15 cellular contexts compared by ENCODE assay signal in genomic region chr1:38680801-38681510, GRCh38.
DNase-seq lines count a peak whose midpoint lies in the region; ATAC-seq, FAIRE-seq and TF ChIP-seq lines count a peak whose summit lies in the region.
"Had no signal": no experiment of that assay in that cellular context is flagged by ENCODE, and none has a peak within 500 bp of the region (broad histone marks: within the 10 kb centered on the region; RNA-seq: fewer than 3 reads in every experiment).

No MANE protein-coding gene starts in this region.

- H3K4me1 Mint-ChIP-seq in activated naive CD4-positive, alpha-beta T cell treated with anti-CD3 and anti-CD28 coated beads, Interleukin-2, amount 10 ng/mL, durations not matched to agents 7 days and 5 days = no peaks in the 10 kb centered on the region
- H3K4me1 Mint-ChIP-seq: activated CD8-positive, alpha-beta memory T cell treated with anti-CD3 and anti-CD28 coated beads, Interleukin-2, amount 10 ng/mL, durations not matched to agents 7 days and 5 days had no signal

- no peak for FAIRE-seq in bronchial epithelial cell (lab: Jason Lieb, UNC)
- FAIRE-seq: D721Med, pancreas had no signal

- H3K9me3 ChIP-seq in A673 (ENCODE audit: low read depth, low read length, poor library complexity, severe bottlenecking) (no peaks in the 10 kb centered on the region), lower lobe of right lung (no peaks in the 10 kb centered on the region)
- H3K9me3 ChIP-seq: pancreas had no signal

- H3K9me3 Mint-ChIP-seq in activated naive CD4-positive, alpha-beta T cell treated with anti-CD3 and anti-CD28 coated beads, Interleukin-2, amount 10 ng/mL, durations not matched to agents 7 days and 5 days = no peaks in the 10 kb centered on the region

- H3K36me3 ChIP-seq in A673 (ENCODE audit: insufficient read depth, low read length, poor library complexity, severe bottlenecking) (no peaks in the 10 kb centered on the region), bronchial epithelial cell (ENCODE audit: control insufficient read depth, insufficient read depth, low read length) (no peaks in the 10 kb centered on the region), lower lobe of right lung (no peaks in the 10 kb centered on the region)
- H3K36me3 ChIP-seq: pancreas had no signal

- CTCF ChIA-PET in A673 (lab: Charles Lee) = no interaction called here
- CTCF ChIA-PET in activated naive CD4-positive, alpha-beta T cell treated with anti-CD3 and anti-CD28 coated beads, Interleukin-2, amount 10 ng/mL, durations not matched to agents 7 days and 5 days (lab: Charles Lee) = no interaction called here

- DNase-seq in A673 (ENCODE audit: low spot score) (peak; percentile 80), bronchial epithelial cell (ENCODE audit: low read depth) (peak; percentile 39), islet precursor cell (peak; percentile 60), lower lobe of right lung (no peak), COR-L47 (lab: John Stamatoyannopoulos, UW) (no peak), DMS53 treated with DMSO at 0.1 percent for 48 hours (lab: John Stamatoyannopoulos, UW; ENCODE audit: unreplicated experiment) (no peak)
- DNase-seq in Jurkat, Clone E6-1 (ENCODE audit: low read depth, low spot score) = peak; percentile 5
- DNase-seq in activated naive CD4-positive, alpha-beta T cell treated with anti-CD3 and anti-CD28 coated beads, Interleukin-2, amount 10 ng/mL, durations not matched to agents 7 days and 5 days = no peak
- DNase-seq: activated CD8-positive, alpha-beta memory T cell treated with anti-CD3 and anti-CD28 coated beads, Interleukin-2, amount 10 ng/mL, durations not matched to agents 7 days and 5 days; activated naive CD4-positive, alpha-beta T cell; central memory CD4-positive, alpha-beta T cell; erythroblast; NCI-H1048; pancreas had no signal

- H3K27ac ChIP-seq in A673 (ENCODE audit: low read depth, low read length, poor library complexity, severe bottlenecking) = no peak overlapping the region
- no peak overlapping the region for H3K27ac ChIP-seq in lower lobe of right lung
- H3K27ac ChIP-seq: pancreas had no signal

- no peaks in the 10 kb centered on the region for H3K27me3 ChIP-seq in A673 (replicated peaks; ENCODE audit: insufficient read depth, low read depth, low read length, poor library complexity)
- H3K27me3 ChIP-seq in bronchial epithelial cell (ENCODE audit: control insufficient read depth, insufficient read depth, low read length) = no peaks in the 10 kb centered on the region
- H3K27me3 ChIP-seq in lower lobe of right lung (ENCODE audit: low read depth) = peaks cover 6% of the 10 kb centered on the region

- no peak overlapping the region for H3K4me3 Mint-ChIP-seq in activated naive CD4-positive, alpha-beta T cell treated with anti-CD3 and anti-CD28 coated beads, Interleukin-2, amount 10 ng/mL, durations not matched to agents 7 days and 5 days
- H3K4me3 Mint-ChIP-seq: activated CD8-positive, alpha-beta memory T cell treated with anti-CD3 and anti-CD28 coated beads, Interleukin-2, amount 10 ng/mL, durations not matched to agents 7 days and 5 days had no signal

- no peaks in the 10 kb centered on the region for H3K4me1 ChIP-seq in A673 (ENCODE audit: insufficient read depth, low read length, poor library complexity, severe bottlenecking)
- H3K4me1 ChIP-seq in lower lobe of right lung = no peaks in the 10 kb centered on the region
- H3K4me1 ChIP-seq: pancreas had no signal

- intact Hi-C loops in A673 (cut with micrococcal nuclease; ENCODE audit: unreplicated experiment) = no loop called here
- intact Hi-C loops in lower lobe of right lung (cut with DNase I) = no loop called here

- POLR2A ChIA-PET in A673 (lab: Charles Lee; ENCODE audit: low non-redundant PET) = no interaction called here

- no peak for TF ChIP-seq CTCF in A673 (conservative IDR thresholded peaks at IDR 0.05; ENCODE audit: low read depth, low read length)
- TF ChIP-seq CTCF in bronchial epithelial cell (IDR thresholded peaks at IDR 0.05; ENCODE audit: insufficient read depth, low read length, severe bottlenecking) = no peak
- TF ChIP-seq CTCF in lower lobe of right lung (IDR thresholded peaks at IDR 0.05) = no peak

- ATAC-seq in lower lobe of right lung = no peak
- ATAC-seq: activated CD8-positive, alpha-beta memory T cell treated with anti-CD3 and anti-CD28 coated beads, Interleukin-2, amount 10 ng/mL, durations not matched to agents 7 days and 5 days; pancreas had no signal

- BruUV-seq in A673 (replicated peaks; lab: Mats Ljungman, UMichigan) = no TSS peak

- H3K4me3 ChIP-seq in A673 (ENCODE audit: low read depth, low read length, poor library complexity, severe bottlenecking) (no peak overlapping the region), bronchial epithelial cell (ENCODE audit: low read depth, low read length) (no peak overlapping the region), lower lobe of right lung (no peak overlapping the region)
- H3K4me3 ChIP-seq in Jurkat, Clone E6-1 (ENCODE audit: low read length) = no peak overlapping the region
- H3K4me3 ChIP-seq: pancreas had no signal

- peaks cover 10% of the 10 kb centered on the region for H3K27me3 Mint-ChIP-seq in activated naive CD4-positive, alpha-beta T cell treated with anti-CD3 and anti-CD28 coated beads, Interleukin-2, amount 10 ng/mL, durations not matched to agents 7 days and 5 days
- H3K27me3 Mint-ChIP-seq: activated CD8-positive, alpha-beta memory T cell treated with anti-CD3 and anti-CD28 coated beads, Interleukin-2, amount 10 ng/mL, durations not matched to agents 7 days and 5 days had no signal

- no peak overlapping the region for H3K27ac Mint-ChIP-seq in activated naive CD4-positive, alpha-beta T cell treated with anti-CD3 and anti-CD28 coated beads, Interleukin-2, amount 10 ng/mL, durations not matched to agents 7 days and 5 days
- H3K27ac Mint-ChIP-seq: activated CD8-positive, alpha-beta memory T cell treated with anti-CD3 and anti-CD28 coated beads, Interleukin-2, amount 10 ng/mL, durations not matched to agents 7 days and 5 days had no signal

- no peaks in the 10 kb centered on the region for H3K36me3 Mint-ChIP-seq in activated naive CD4-positive, alpha-beta T cell treated with anti-CD3 and anti-CD28 coated beads, Interleukin-2, amount 10 ng/mL, durations not matched to agents 7 days and 5 days
- H3K36me3 Mint-ChIP-seq: activated CD8-positive, alpha-beta memory T cell treated with anti-CD3 and anti-CD28 coated beads, Interleukin-2, amount 10 ng/mL, durations not matched to agents 7 days and 5 days had no signal

Comparison
In these comparisons a context has a peak if more than half of its experiments do, and no peak if none do; other contexts are left out.
1. DNase-seq: peak in A673 (single experiment), Jurkat, Clone E6-1 (single experiment), bronchial epithelial cell (single experiment) and islet precursor cell (single experiment); none in activated naive CD4-positive, alpha-beta T cell treated with anti-CD3 and anti-CD28 coated beads, Interleukin-2, amount 10 ng/mL, durations not matched to agents 7 days and 5 days (single experiment), lower lobe of right lung (single experiment), COR-L47 (single experiment) and DMS53 treated with DMSO at 0.1 percent for 48 hours (single experiment).